In the genomic region with DNA sequence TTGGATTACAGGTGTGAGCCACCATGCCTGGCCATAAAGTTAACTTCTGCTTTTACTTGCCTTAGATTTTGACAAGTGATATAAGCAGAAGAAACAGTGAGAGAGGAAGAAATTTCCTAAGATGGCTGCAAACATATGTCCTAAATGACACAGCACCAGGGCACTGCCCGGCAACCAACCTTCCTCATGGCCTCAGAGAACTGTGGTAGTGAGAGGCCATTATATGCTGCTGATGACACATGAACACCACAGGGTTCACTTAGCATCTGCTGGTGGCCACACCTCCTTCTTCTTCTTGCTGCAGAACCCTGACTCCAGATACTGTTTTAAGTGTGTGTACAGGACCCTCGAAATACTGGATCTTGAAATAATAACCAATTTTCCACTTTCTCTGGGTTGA, we compare ENCODE assay signal across 19 cellular contexts.
DNase-seq lines count a peak whose midpoint lies in the region; ATAC-seq, FAIRE-seq and TF ChIP-seq lines count a peak whose summit lies in the region.
"Had no signal": no experiment of that assay in that cellular context is flagged by ENCODE, and none has a peak within 500 bp of the region (broad histone marks: within the 10 kb centered on the region; RNA-seq: fewer than 3 reads in every experiment).

No MANE protein-coding gene starts in this region.

- 73 to 80% (median 80%) methylated on average over 2 of the region's 2 CpGs for WGBS in small intestine, 3 donors

- H3K4me1 Mint-ChIP-seq in natural killer cell, result no peaks in the 10 kb centered on the region
- no peaks in the 10 kb centered on the region for H3K4me1 Mint-ChIP-seq in natural killer cell treated with Interleukin-12 subunit alpha and Interleukin-12 subunit beta and Interleukin-15 and Interleukin-18, amount 100 ng/mL, for 72 hours (ENCODE audit: low read depth in 2 of 2)
- H3K4me1 Mint-ChIP-seq in effector memory CD8-positive, alpha-beta T cell (ENCODE audit: low read depth in 2 of 2), result no peaks in the 10 kb centered on the region
- no peaks in the 10 kb centered on the region for H3K4me1 Mint-ChIP-seq in activated T-helper 1 cell treated with anti-CD3 and anti-CD28 coated beads, Interleukin-12 subunit alpha, Interleukin-12 subunit beta, Interleukin-2, Interleukin-4 antibody, amounts not matched to agents 30 ng/mL and 10 ng/mL and 1 ng/mL, durations not matched to agents 14 hours and 24 hours and 36 hours (ENCODE audit: low read depth)
- H3K4me1 Mint-ChIP-seq: activated CD4-positive, alpha-beta T cell treated with anti-CD3 and anti-CD28 coated beads, Interleukin-2, amount 10 ng/mL, durations not matched to agents 7 days and 5 days; activated naive CD8-positive, alpha-beta T cell treated with anti-CD3 and anti-CD28 coated beads for 36 hours had no signal

- no peaks in the 10 kb centered on the region for H3K36me3 ChIP-seq in MG63
- H3K36me3 ChIP-seq in small intestine (ENCODE audit: control insufficient read depth in 2 of 2, insufficient read depth in 2 of 2, low read length in 2 of 2), result no peaks in the 10 kb centered on the region

- peaks cover 3 to 13% of the 10 kb centered on the region in 2 donors for H3K27me3 Mint-ChIP-seq in natural killer cell (ENCODE audit: low read depth in 2 of 2)
- peaks cover 6 to 15% of the 10 kb centered on the region in 2 donors for H3K27me3 Mint-ChIP-seq in natural killer cell treated with Interleukin-12 subunit alpha and Interleukin-12 subunit beta and Interleukin-15 and Interleukin-18, amount 100 ng/mL, for 72 hours
- peaks cover 30 to 45% of the 10 kb centered on the region in 2 donors for H3K27me3 Mint-ChIP-seq in effector memory CD8-positive, alpha-beta T cell
- no peaks in the 10 kb centered on the region for H3K27me3 Mint-ChIP-seq in activated T-helper 1 cell treated with anti-CD3 and anti-CD28 coated beads, Interleukin-12 subunit alpha, Interleukin-12 subunit beta, Interleukin-2, Interleukin-4 antibody, amounts not matched to agents 30 ng/mL and 10 ng/mL and 1 ng/mL, durations not matched to agents 14 hours and 24 hours and 36 hours (ENCODE audit: insufficient read depth)
- H3K27me3 Mint-ChIP-seq: activated CD4-positive, alpha-beta T cell treated with anti-CD3 and anti-CD28 coated beads, Interleukin-2, amount 10 ng/mL, durations not matched to agents 7 days and 5 days; activated naive CD8-positive, alpha-beta T cell treated with anti-CD3 and anti-CD28 coated beads for 36 hours had no signal

- ATAC-seq in natural killer cell, result peak; percentile 28 to 64 (median 44)
- no peak for ATAC-seq in natural killer cell treated with Interleukin-12 subunit alpha and Interleukin-12 subunit beta and Interleukin-15 and Interleukin-18, amount 100 ng/mL, for 72 hours
- ATAC-seq in effector memory CD8-positive, alpha-beta T cell (replicated peaks), result peak; percentile 35
- ATAC-seq: K562 had no signal

- no peaks in the 10 kb centered on the region for H3K27me3 ChIP-seq in MG63
- no peaks in the 10 kb centered on the region for H3K27me3 ChIP-seq in small intestine (ENCODE audit: control insufficient read depth in 2 of 2, insufficient read depth in 2 of 2, low read length in 2 of 2)
- H3K27me3 ChIP-seq: dorsolateral prefrontal cortex had no signal

- no peaks in the 10 kb centered on the region for H3K9me3 Mint-ChIP-seq in natural killer cell
- H3K9me3 Mint-ChIP-seq in natural killer cell treated with Interleukin-12 subunit alpha and Interleukin-12 subunit beta and Interleukin-15 and Interleukin-18, amount 100 ng/mL, for 72 hours, result no peaks in the 10 kb centered on the region
- H3K9me3 Mint-ChIP-seq in effector memory CD8-positive, alpha-beta T cell, result no peaks in the 10 kb centered on the region
- no peaks in the 10 kb centered on the region for H3K9me3 Mint-ChIP-seq in activated T-helper 1 cell treated with anti-CD3 and anti-CD28 coated beads, Interleukin-12 subunit alpha, Interleukin-12 subunit beta, Interleukin-2, Interleukin-4 antibody, amounts not matched to agents 30 ng/mL and 10 ng/mL and 1 ng/mL, durations not matched to agents 14 hours and 24 hours and 36 hours
- H3K9me3 Mint-ChIP-seq: activated CD4-positive, alpha-beta T cell treated with anti-CD3 and anti-CD28 coated beads, Interleukin-2, amount 10 ng/mL, durations not matched to agents 7 days and 5 days; activated naive CD8-positive, alpha-beta T cell treated with anti-CD3 and anti-CD28 coated beads for 36 hours had no signal

- no peak overlapping the region for H3K27ac Mint-ChIP-seq in natural killer cell
- no peak overlapping the region for H3K27ac Mint-ChIP-seq in natural killer cell treated with Interleukin-12 subunit alpha and Interleukin-12 subunit beta and Interleukin-15 and Interleukin-18, amount 100 ng/mL, for 72 hours
- H3K27ac Mint-ChIP-seq in effector memory CD8-positive, alpha-beta T cell, result no peak overlapping the region
- H3K27ac Mint-ChIP-seq in activated T-helper 1 cell treated with anti-CD3 and anti-CD28 coated beads, Interleukin-12 subunit alpha, Interleukin-12 subunit beta, Interleukin-2, Interleukin-4 antibody, amounts not matched to agents 30 ng/mL and 10 ng/mL and 1 ng/mL, durations not matched to agents 14 hours and 24 hours and 36 hours, result no peak overlapping the region
- H3K27ac Mint-ChIP-seq: activated CD4-positive, alpha-beta T cell treated with anti-CD3 and anti-CD28 coated beads, Interleukin-2, amount 10 ng/mL, durations not matched to agents 7 days and 5 days; activated naive CD8-positive, alpha-beta T cell treated with anti-CD3 and anti-CD28 coated beads for 36 hours; HFFc6 had no signal

- intact Hi-C loops in natural killer cell (cut with micrococcal nuclease), result no loop called here
- intact Hi-C loops in activated T-helper 1 cell treated with anti-CD3 and anti-CD28 coated beads, Interleukin-12 subunit alpha, Interleukin-12 subunit beta, Interleukin-2, Interleukin-4 antibody, amounts not matched to agents 30 ng/mL and 10 ng/mL and 1 ng/mL, durations not matched to agents 14 hours and 24 hours and 36 hours (cut with micrococcal nuclease), result no loop called here

- no peak overlapping the region for H3K27ac ChIP-seq in small intestine (ENCODE audit: low read depth in 1 of 2, low read length in 1 of 2)
- H3K27ac ChIP-seq: dorsolateral prefrontal cortex had no signal

- H3K4me1 ChIP-seq in small intestine (ENCODE audit: control insufficient read depth in 2 of 2, insufficient read depth in 1 of 2, low read depth in 1 of 2, low read length in 1 of 2), result no peaks in the 10 kb centered on the region

- FAIRE-seq in small intestine (lab: Jason Lieb, UNC), result no peak
- FAIRE-seq: bronchial epithelial cell, GM18507, K562 had no signal

- DNase-seq in natural killer cell (no peak), NCI-H69 (lab: John Stamatoyannopoulos, UW) (peak; percentile 74), MG63 (no peak), putamen (ENCODE audit: low spot score) (no peak), small intestine (no peak)
- DNase-seq in natural killer cell treated with Interleukin-12 subunit alpha and Interleukin-12 subunit beta and Interleukin-15 and Interleukin-18, amount 100 ng/mL, for 72 hours (ENCODE audit: low spot score), result no peak
- DNase-seq in effector memory CD8-positive, alpha-beta T cell, result no peak
- DNase-seq in activated T-helper 1 cell treated with anti-CD3 and anti-CD28 coated beads, Interleukin-12 subunit alpha, Interleukin-12 subunit beta, Interleukin-2, Interleukin-4 antibody, amounts not matched to agents 30 ng/mL and 10 ng/mL and 1 ng/mL, durations not matched to agents 14 hours and 24 hours and 36 hours (ENCODE audit: low spot score), result no peak
- DNase-seq: activated CD4-positive, alpha-beta T cell treated with anti-CD3 and anti-CD28 coated beads, Interleukin-2, amount 10 ng/mL, durations not matched to agents 7 days and 5 days; activated naive CD8-positive, alpha-beta T cell treated with anti-CD3 and anti-CD28 coated beads for 36 hours; Calu3; dorsolateral prefrontal cortex; HFFc6; hippocampal formation; NCI-H1694 treated with DMSO at 0.1 percent for 48 hours; NCI-H526 had no signal

- H3K36me3 Mint-ChIP-seq in natural killer cell, result no peaks in the 10 kb centered on the region
- H3K36me3 Mint-ChIP-seq in natural killer cell treated with Interleukin-12 subunit alpha and Interleukin-12 subunit beta and Interleukin-15 and Interleukin-18, amount 100 ng/mL, for 72 hours, result no peaks in the 10 kb centered on the region
- no peaks in the 10 kb centered on the region for H3K36me3 Mint-ChIP-seq in effector memory CD8-positive, alpha-beta T cell (ENCODE audit: insufficient read depth)
- H3K36me3 Mint-ChIP-seq in activated T-helper 1 cell treated with anti-CD3 and anti-CD28 coated beads, Interleukin-12 subunit alpha, Interleukin-12 subunit beta, Interleukin-2, Interleukin-4 antibody, amounts not matched to agents 30 ng/mL and 10 ng/mL and 1 ng/mL, durations not matched to agents 14 hours and 24 hours and 36 hours (ENCODE audit: low read depth), result no peaks in the 10 kb centered on the region
- H3K36me3 Mint-ChIP-seq: activated naive CD8-positive, alpha-beta T cell treated with anti-CD3 and anti-CD28 coated beads for 36 hours had no signal

- H3K9me3 ChIP-seq in MG63 (no peaks in the 10 kb centered on the region), small intestine (ENCODE audit: control insufficient read depth, low read depth) (no peaks in the 10 kb centered on the region)

- H3K4me3 ChIP-seq in MG63 (no peak overlapping the region), small intestine (ENCODE audit: low read depth in 1 of 2, low read length in 2 of 2) (no peak overlapping the region)
- H3K4me3 ChIP-seq: dorsolateral prefrontal cortex, K562 had no signal

- TF ChIP-seq CTCF in natural killer cell (IDR thresholded peaks at IDR 0.05), result no peak

- no peak overlapping the region for H3K4me3 Mint-ChIP-seq in natural killer cell
- no peak overlapping the region for H3K4me3 Mint-ChIP-seq in natural killer cell treated with Interleukin-12 subunit alpha and Interleukin-12 subunit beta and Interleukin-15 and Interleukin-18, amount 100 ng/mL, for 72 hours
- H3K4me3 Mint-ChIP-seq in effector memory CD8-positive, alpha-beta T cell, result no peak overlapping the region
- H3K4me3 Mint-ChIP-seq in activated T-helper 1 cell treated with anti-CD3 and anti-CD28 coated beads, Interleukin-12 subunit alpha, Interleukin-12 subunit beta, Interleukin-2, Interleukin-4 antibody, amounts not matched to agents 30 ng/mL and 10 ng/mL and 1 ng/mL, durations not matched to agents 14 hours and 24 hours and 36 hours, result no peak overlapping the region
- H3K4me3 Mint-ChIP-seq: activated CD4-positive, alpha-beta T cell treated with anti-CD3 and anti-CD28 coated beads, Interleukin-2, amount 10 ng/mL, durations not matched to agents 7 days and 5 days; activated naive CD8-positive, alpha-beta T cell treated with anti-CD3 and anti-CD28 coated beads for 36 hours; HFFc6 had no signal

Comparison
In these comparisons a context has a peak if more than half of its experiments do, and no peak if none do; other contexts are left out.
1. ATAC-seq: peak in natural killer cell (3 of 3) and effector memory CD8-positive, alpha-beta T cell (single experiment); none in natural killer cell treated with Interleukin-12 subunit alpha and Interleukin-12 subunit beta and Interleukin-15 and Interleukin-18, amount 100 ng/mL, for 72 hours (0 of 2).